25 cellular contexts compared by ENCODE assay signal in the genomic region with DNA sequence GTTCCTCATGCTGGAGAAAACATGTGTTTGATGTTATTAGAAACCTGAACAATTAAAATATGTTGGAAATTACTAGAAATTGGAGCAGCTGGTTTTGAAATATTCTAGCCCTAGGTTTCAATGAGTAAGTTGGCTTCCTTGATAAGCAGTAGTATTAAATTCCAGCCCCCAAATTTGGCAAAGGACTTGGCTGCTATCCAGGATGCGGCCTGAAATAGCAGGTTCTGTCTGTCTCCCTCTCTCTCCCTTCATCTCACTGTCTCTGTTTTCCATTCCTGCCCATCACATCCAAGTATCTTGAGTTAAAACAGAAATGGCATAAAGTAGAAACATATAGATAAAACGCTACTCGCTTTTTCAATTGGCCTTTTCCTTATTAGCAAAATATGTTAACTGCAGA. TPM values are rescaled to one million over a fixed set of nuclear protein-coding genes. Genes with fewer than 3 reads are reported as not detected.
"Had no signal": no experiment of that assay in that cellular context is flagged by ENCODE, and none has a peak within 500 bp of the region (broad histone marks: within the 10 kb centered on the region; RNA-seq: fewer than 3 reads in every experiment).

No MANE protein-coding gene starts in this region.

- H3K27me3 ChIP-seq: MG63 had no signal

- ATAC-seq: HepG2 had no signal

- H3K27ac ChIP-seq: SJSA1, SK-N-MC had no signal

- H3K36me3 ChIP-seq: MG63, SJSA1 had no signal

- H3K4me3 ChIP-seq: MG63, SJSA1, SK-N-MC had no signal

- H3K4me1 ChIP-seq: SJSA1 had no signal

- H3K9me3 ChIP-seq: MG63, SJSA1 had no signal

- DNase-seq: IMR-90, Karpas-422, KG1, MG63, NCI-H1092, NCI-H1417, NCI-H1436 treated with DMSO at 0.1 percent for 48 hours, NCI-H1694 treated with DMSO at 0.1 percent for 48 hours, NCI-H1930, NCI-H2081, NCI-H2107, NCI-H2171 treated with DMSO at 0.1 percent for 48 hours, NCI-H345, NCI-H446 treated with DMSO at 0.1 percent for 48 hours, NCI-H510A treated with DMSO at 0.1 percent for 48 hours, NCI-H526, NCI-H82, Right ventricle myocardium superior, RPMI8226, SIG-M5, T-helper 1 cell had no signal

RNA-seq across cellular contexts. Expression of a gene that starts 20.9 kb away (rescaled TPM):
- total RNA-seq: HepG2, HT1080, IMR-90, Right ventricle myocardium superior had no signal
- polyA plus RNA-seq: HepG2, IMR-90 had no signal
